8 cellular contexts compared by ENCODE assay signal in genomic region chr14:50560929-50561280, GRCh38. TPM values are rescaled to one million over a fixed set of nuclear protein-coding genes. Genes with fewer than 3 reads are reported as not detected.
DNase-seq lines count a peak whose midpoint lies in the region; ATAC-seq, FAIRE-seq and TF ChIP-seq lines count a peak whose summit lies in the region.

No MANE protein-coding gene starts in this region.

- no peaks in the 10 kb centered on the region for H3K79me2 ChIP-seq in osteoblast (ENCODE audit: insufficient read depth, low read length)

- TF ChIP-seq POLR2A in thyroid gland (IDR thresholded peaks at IDR 0.05): peak in 1 of 2 donors; percentile 35

- CTCF ChIA-PET in RWPE1 (lab: Yijun Ruan, JAX): interaction anchor here (0.6 kb wide), 1 partner anchor 18 kb away, joined by 3 read pairs; no protein-coding TSS in a partner anchor

- peak overlapping the region; percentile 82 for H3K4me3 ChIP-seq in osteoblast (ENCODE audit: insufficient read depth, low read length)
- H3K4me3 ChIP-seq in thyroid gland (replicated peaks in 1 of 3): peak overlapping the region; percentile 61 to 72 (median 70)

- H3K4me3 Mint-ChIP-seq in IgD-negative memory B cell: peak overlapping the region; percentile 54 to 91 (median 86)
- H3K4me3 Mint-ChIP-seq in activated naive CD8-positive, alpha-beta T cell: peak overlapping the region; percentile 82

- no peak for FAIRE-seq in D721Med (lab: Jason Lieb, UNC)

- TF ChIP-seq CTCF in RWPE1 (conservative IDR thresholded peaks at IDR 0.05; ENCODE audit: low read depth) (no peak), osteoblast (IDR thresholded peaks at IDR 0.05; ENCODE audit: extremely low read depth, low read depth, low read length) (no peak), thyroid gland (IDR thresholded peaks at IDR 0.05) (no peak), D721Med (IDR thresholded peaks at IDR 0.05; ENCODE audit: insufficient read depth, missing control alignments) (no peak)

- H3K27me3 Mint-ChIP-seq in IgD-negative memory B cell: peaks cover 37% of the 10 kb centered on the region
- peaks cover 32% of the 10 kb centered on the region for H3K27me3 Mint-ChIP-seq in activated naive CD8-positive, alpha-beta T cell

- 0 to 1% methylated on average over 10 to 21 of the region's 21 CpGs for WGBS in thyroid gland, 2 donors

- peak overlapping the region; percentile 93 for H2AFZ ChIP-seq in osteoblast (ENCODE audit: low read length)

- peaks cover 4 to 11% (median 11%) of the 10 kb centered on the region in 3 donors for H3K4me1 Mint-ChIP-seq in IgD-negative memory B cell
- H3K4me1 Mint-ChIP-seq in activated naive CD8-positive, alpha-beta T cell (ENCODE audit: low read depth): peaks cover 10% of the 10 kb centered on the region

- no peak overlapping the region for H3K27ac Mint-ChIP-seq in IgD-negative memory B cell
- H3K27ac Mint-ChIP-seq in activated naive CD8-positive, alpha-beta T cell: no peak overlapping the region

- H3K27ac ChIP-seq in RWPE1: peak overlapping the region; percentile 65
- no peak overlapping the region for H3K27ac ChIP-seq in osteoblast (ENCODE audit: low read depth, low read length)
- H3K27ac ChIP-seq in thyroid gland: peak overlapping the region; percentile 56 to 88 (median 88)

- H4K20me1 ChIP-seq in osteoblast (ENCODE audit: insufficient read depth, low read length): no peaks in the 10 kb centered on the region

- peak; percentile 93 for ATAC-seq in Right ventricle myocardium inferior

- peak overlapping the region; percentile 96 for H3K4me2 ChIP-seq in osteoblast (ENCODE audit: insufficient read depth, low read length)

- H3K36me3 Mint-ChIP-seq in IgD-negative memory B cell: no peaks in the 10 kb centered on the region
- no peaks in the 10 kb centered on the region for H3K36me3 Mint-ChIP-seq in activated naive CD8-positive, alpha-beta T cell

- DNase-seq in D341Med (ENCODE audit: low spot score): peak; percentile 76
- DNase-seq in RWPE1 (ENCODE audit: low spot score): peak; percentile 38
- peak; percentile 91 for DNase-seq in Right ventricle myocardium inferior (ENCODE audit: missing footprints)
- no peak for DNase-seq in osteoblast (ENCODE audit: insufficient read length, low spot score, missing footprints)
- peak; percentile 66 to 68 for DNase-seq in thyroid gland
- no peak for DNase-seq in D721Med (ENCODE audit: insufficient read length, low spot score)

- no peaks in the 10 kb centered on the region for H3K9me3 ChIP-seq in osteoblast (ENCODE audit: low read depth, low read length)
- no peaks in the 10 kb centered on the region for H3K9me3 ChIP-seq in thyroid gland

- POLR2A ChIA-PET in RWPE1 (lab: Yijun Ruan, JAX; ENCODE audit: low non-redundant PET): no interaction called here

- peaks cover 43% of the 10 kb centered on the region for H3K27me3 ChIP-seq in osteoblast (ENCODE audit: insufficient read depth, low read length)
- H3K27me3 ChIP-seq in thyroid gland: no peaks in the 10 kb centered on the region

- H3K36me3 ChIP-seq in osteoblast (ENCODE audit: insufficient read depth, low read length) (no peaks in the 10 kb centered on the region), thyroid gland (no peaks in the 10 kb centered on the region)

- H3K4me1 ChIP-seq in osteoblast (ENCODE audit: insufficient read depth, low read length) (peaks cover 12% of the 10 kb centered on the region), thyroid gland (peaks cover 0 to 9% of the 10 kb centered on the region in 2 donors)

- intact Hi-C loops in Right ventricle myocardium inferior (cut with DNase I): no loop called here
- intact Hi-C loops in thyroid gland (cut with DNase I): no loop called here

- peaks cover 0 to 2% (median 0%) of the 10 kb centered on the region in 3 donors for H3K9me3 Mint-ChIP-seq in IgD-negative memory B cell
- peaks cover under 1% of the 10 kb centered on the region for H3K9me3 Mint-ChIP-seq in activated naive CD8-positive, alpha-beta T cell (ENCODE audit: low read depth)

RNA-seq across cellular contexts. Expression of gene ATL1, which starts 1.0 kb away (rescaled TPM):
- 4.1 TPM for polyA plus RNA-seq in IgD-negative memory B cell
- 1.1 TPM for total RNA-seq in Right ventricle myocardium inferior
- 6.5 and 8.5 TPM in 2 replicates for total RNA-seq in osteoblast
- 1 to 10 TPM; 2.1 to 5.4 (median 4.6) TPM for total RNA-seq in thyroid gland

RNA-seq across cellular contexts. Expression of gene MAP4K5, which starts 28.5 kb away (rescaled TPM):
- 35.4 TPM for polyA plus RNA-seq in IgD-negative memory B cell
- 14.3 TPM for total RNA-seq in Right ventricle myocardium inferior
- total RNA-seq in osteoblast: 105 and 134 TPM in 2 replicates
- total RNA-seq in thyroid gland: 100 to 1,000 TPM; 139 to 259 (median 153) TPM

Comparison
In these comparisons a context has a peak if more than half of its experiments do, and no peak if none do; other contexts are left out.
1. DNase-seq: peak in D341Med (single experiment), RWPE1 (single experiment), Right ventricle myocardium inferior (single experiment) and thyroid gland (2 of 2); none in osteoblast (single experiment) and D721Med (single experiment).